ENCODE assay signal across 1 cellular context in the genomic region with DNA sequence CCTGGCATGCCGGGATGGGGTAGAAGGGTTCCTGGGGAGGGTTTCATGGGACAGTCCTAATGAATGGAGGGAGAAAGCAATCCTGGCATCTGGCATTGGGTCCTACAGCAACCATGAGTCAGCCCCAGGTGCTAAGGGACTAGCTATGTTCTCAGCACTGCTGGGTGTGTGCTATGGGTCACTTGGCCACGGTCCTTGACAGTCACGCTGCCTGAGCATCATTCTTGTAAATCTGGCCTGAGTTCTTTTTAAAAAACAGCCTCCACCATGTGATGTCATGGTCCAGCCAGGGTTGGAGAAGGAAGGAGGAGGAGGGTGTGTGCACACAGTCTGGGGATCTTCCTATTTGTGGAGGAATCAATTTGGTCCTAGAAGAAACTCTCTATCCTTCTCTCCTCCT.
TF ChIP-seq lines count a peak whose summit lies in the region.

No MANE protein-coding gene starts in this region.

TF ChIP-seq in GM12878, 131 proteins besides CTCF, POLR2A, EP300 and RAD21:
- TF ChIP-seq, protein P1, sequence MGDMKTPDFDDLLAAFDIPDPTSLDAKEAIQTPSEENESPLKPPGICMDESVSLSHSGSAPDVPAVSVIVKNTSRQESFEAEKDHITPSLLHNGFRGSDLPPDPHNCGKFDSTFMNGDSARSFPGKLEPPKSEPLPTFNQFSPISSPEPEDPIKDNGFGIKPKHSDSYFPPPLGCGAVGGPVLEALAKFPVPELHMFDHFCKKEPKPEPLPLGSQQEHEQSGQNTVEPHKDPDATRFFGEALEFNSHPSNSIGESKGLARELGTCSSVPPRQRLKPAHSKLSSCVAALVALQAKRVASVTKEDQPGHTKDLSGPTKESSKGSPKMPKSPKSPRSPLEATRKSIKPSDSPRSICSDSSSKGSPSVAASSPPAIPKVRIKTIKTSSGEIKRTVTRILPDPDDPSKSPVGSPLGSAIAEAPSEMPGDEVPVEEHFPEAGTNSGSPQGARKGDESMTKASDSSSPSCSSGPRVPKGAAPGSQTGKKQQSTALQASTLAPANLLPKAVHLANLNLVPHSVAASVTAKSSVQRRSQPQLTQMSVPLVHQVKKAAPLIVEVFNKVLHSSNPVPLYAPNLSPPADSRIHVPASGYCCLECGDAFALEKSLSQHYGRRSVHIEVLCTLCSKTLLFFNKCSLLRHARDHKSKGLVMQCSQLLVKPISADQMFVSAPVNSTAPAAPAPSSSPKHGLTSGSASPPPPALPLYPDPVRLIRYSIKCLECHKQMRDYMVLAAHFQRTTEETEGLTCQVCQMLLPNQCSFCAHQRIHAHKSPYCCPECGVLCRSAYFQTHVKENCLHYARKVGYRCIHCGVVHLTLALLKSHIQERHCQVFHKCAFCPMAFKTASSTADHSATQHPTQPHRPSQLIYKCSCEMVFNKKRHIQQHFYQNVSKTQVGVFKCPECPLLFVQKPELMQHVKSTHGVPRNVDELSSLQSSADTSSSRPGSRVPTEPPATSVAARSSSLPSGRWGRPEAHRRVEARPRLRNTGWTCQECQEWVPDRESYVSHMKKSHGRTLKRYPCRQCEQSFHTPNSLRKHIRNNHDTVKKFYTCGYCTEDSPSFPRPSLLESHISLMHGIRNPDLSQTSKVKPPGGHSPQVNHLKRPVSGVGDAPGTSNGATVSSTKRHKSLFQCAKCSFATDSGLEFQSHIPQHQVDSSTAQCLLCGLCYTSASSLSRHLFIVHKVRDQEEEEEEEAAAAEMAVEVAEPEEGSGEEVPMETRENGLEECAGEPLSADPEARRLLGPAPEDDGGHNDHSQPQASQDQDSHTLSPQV (IDR thresholded peaks at IDR 0.05) = no peak
- peak; percentile 26; the same call in 1 of the 2 replicates for TF ChIP-seq PAX5 (IDR thresholded peaks at IDR 0.05; ENCODE audit: borderline replicate concordance, low read depth, low read length)
- TF ChIP-seq IRF4 (IDR thresholded peaks at IDR 0.05; ENCODE audit: low read depth, low read length) = no peak
